1 cellular context compared by ENCODE assay signal in genomic region chr1:234875328-234875952, GRCh38.
TF ChIP-seq lines count a peak whose summit lies in the region.

No MANE protein-coding gene starts in this region.

TF ChIP-seq in HepG2, 621 proteins besides CTCF, POLR2A, EP300 and RAD21 (continued from another document and continues in another):
- TF ChIP-seq, protein P1, sequence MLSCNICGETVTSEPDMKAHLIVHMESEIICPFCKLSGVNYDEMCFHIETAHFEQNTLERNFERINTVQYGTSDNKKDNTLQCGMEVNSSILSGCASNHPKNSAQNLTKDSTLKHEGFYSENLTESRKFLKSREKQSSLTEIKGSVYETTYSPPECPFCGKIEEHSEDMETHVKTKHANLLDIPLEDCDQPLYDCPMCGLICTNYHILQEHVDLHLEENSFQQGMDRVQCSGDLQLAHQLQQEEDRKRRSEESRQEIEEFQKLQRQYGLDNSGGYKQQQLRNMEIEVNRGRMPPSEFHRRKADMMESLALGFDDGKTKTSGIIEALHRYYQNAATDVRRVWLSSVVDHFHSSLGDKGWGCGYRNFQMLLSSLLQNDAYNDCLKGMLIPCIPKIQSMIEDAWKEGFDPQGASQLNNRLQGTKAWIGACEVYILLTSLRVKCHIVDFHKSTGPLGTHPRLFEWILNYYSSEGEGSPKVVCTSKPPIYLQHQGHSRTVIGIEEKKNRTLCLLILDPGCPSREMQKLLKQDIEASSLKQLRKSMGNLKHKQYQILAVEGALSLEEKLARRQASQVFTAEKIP (CRISPR knock-in tag; IDR thresholded peaks at IDR 0.05; ENCODE audit: borderline replicate concordance): no peak
- TF ChIP-seq, protein P2, sequence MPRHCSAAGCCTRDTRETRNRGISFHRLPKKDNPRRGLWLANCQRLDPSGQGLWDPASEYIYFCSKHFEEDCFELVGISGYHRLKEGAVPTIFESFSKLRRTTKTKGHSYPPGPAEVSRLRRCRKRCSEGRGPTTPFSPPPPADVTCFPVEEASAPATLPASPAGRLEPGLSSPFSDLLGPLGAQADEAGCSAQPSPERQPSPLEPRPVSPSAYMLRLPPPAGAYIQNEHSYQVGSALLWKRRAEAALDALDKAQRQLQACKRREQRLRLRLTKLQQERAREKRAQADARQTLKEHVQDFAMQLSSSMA (CRISPR knock-in tag; IDR thresholded peaks at IDR 0.05): peak; percentile 23; the same call in 1 of the 2 replicates
- peak; percentile 90 for TF ChIP-seq GATAD2A (CRISPR knock-in tag; IDR thresholded peaks at IDR 0.05)
- peak; percentile 15 for TF ChIP-seq ZMYM3 (CRISPR knock-in tag; IDR thresholded peaks at IDR 0.05)
- TF ChIP-seq NPAS2 (CRISPR knock-in tag; IDR thresholded peaks at IDR 0.05; ENCODE audit: borderline replicate concordance): 0 out of 2 replicates have a peak, but pooled peaks have one; percentile 49
- peak; percentile 57; the same call in 1 of the 2 replicates for TF ChIP-seq SIX4 (CRISPR knock-in tag; IDR thresholded peaks at IDR 0.05)
- TF ChIP-seq GABPA (IDR thresholded peaks at IDR 0.05; ENCODE audit: low read depth, low read length): no peak
- no peak; the same call in 1 of the 2 replicates for TF ChIP-seq GABPA (CRISPR knock-in tag; IDR thresholded peaks at IDR 0.05; ENCODE audit: low read depth)
- TF ChIP-seq ZNF570 (CRISPR knock-in tag; IDR thresholded peaks at IDR 0.05; ENCODE audit: borderline replicate concordance): no peak
- TF ChIP-seq, protein P3, sequence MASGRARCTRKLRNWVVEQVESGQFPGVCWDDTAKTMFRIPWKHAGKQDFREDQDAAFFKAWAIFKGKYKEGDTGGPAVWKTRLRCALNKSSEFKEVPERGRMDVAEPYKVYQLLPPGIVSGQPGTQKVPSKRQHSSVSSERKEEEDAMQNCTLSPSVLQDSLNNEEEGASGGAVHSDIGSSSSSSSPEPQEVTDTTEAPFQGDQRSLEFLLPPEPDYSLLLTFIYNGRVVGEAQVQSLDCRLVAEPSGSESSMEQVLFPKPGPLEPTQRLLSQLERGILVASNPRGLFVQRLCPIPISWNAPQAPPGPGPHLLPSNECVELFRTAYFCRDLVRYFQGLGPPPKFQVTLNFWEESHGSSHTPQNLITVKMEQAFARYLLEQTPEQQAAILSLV (CRISPR knock-in tag; IDR thresholded peaks at IDR 0.05; ENCODE audit: borderline replicate concordance): no peak; the same call in 1 of the 2 replicates
- TF ChIP-seq SMAD3 (CRISPR knock-in tag; IDR thresholded peaks at IDR 0.05): peak; percentile 67
- TF ChIP-seq, protein P4, sequence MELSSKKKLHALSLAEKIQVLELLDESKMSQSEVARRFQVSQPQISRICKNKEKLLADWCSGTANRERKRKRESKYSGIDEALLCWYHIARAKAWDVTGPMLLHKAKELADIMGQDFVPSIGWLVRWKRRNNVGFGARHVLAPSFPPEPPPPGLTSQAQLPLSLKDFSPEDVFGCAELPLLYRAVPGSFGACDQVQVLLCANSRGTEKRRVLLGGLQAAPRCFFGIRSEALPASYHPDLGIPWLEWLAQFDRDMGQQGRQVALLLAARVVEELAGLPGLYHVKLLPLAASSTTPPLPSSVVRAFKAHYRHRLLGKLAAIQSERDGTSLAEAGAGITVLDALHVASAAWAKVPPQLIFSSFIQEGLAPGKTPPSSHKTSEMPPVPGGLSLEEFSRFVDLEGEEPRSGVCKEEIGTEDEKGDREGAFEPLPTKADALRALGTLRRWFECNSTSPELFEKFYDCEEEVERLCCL (CRISPR knock-in tag; IDR thresholded peaks at IDR 0.05; ENCODE audit: borderline replicate concordance): no peak
- peak; percentile 43; the same call in 1 of the 2 replicates for TF ChIP-seq ZNF205 (CRISPR knock-in tag; IDR thresholded peaks at IDR 0.05)
- TF ChIP-seq ISX (CRISPR knock-in tag; conservative IDR thresholded peaks at IDR 0.05): no peak
- peak; percentile 75 for TF ChIP-seq ZNF331 (CRISPR knock-in tag; IDR thresholded peaks at IDR 0.05)
- TF ChIP-seq HIC2 (CRISPR knock-in tag; IDR thresholded peaks at IDR 0.05; ENCODE audit: low read depth): 0 out of 2 replicates have a peak, but pooled peaks have one; percentile 50
- TF ChIP-seq SNAPC5 (CRISPR knock-in tag; IDR thresholded peaks at IDR 0.05; ENCODE audit: borderline replicate concordance): no peak
- TF ChIP-seq ZNF335 (CRISPR knock-in tag; IDR thresholded peaks at IDR 0.05): 0 out of 2 replicates have a peak, but pooled peaks have one; percentile 22
- no peak for TF ChIP-seq ZNF256 (CRISPR knock-in tag; conservative IDR thresholded peaks at IDR 0.05)
- peak; percentile 49; the same call in 1 of the 2 replicates for TF ChIP-seq SPEN (CRISPR knock-in tag; IDR thresholded peaks at IDR 0.05; ENCODE audit: low read depth)
- TF ChIP-seq CC2D1A (CRISPR knock-in tag; IDR thresholded peaks at IDR 0.05): no peak
- no peak for TF ChIP-seq ZNF510 (CRISPR knock-in tag; IDR thresholded peaks at IDR 0.05; ENCODE audit: low read depth)
- peak; percentile 75 for TF ChIP-seq ZFY (CRISPR knock-in tag; IDR thresholded peaks at IDR 0.05)
- peak; percentile 80 for TF ChIP-seq YY1 (IDR thresholded peaks at IDR 0.05; ENCODE audit: insufficient read depth, insufficient replicate concordance, low read depth, low read length)
- TF ChIP-seq ZSCAN31 (CRISPR knock-in tag; IDR thresholded peaks at IDR 0.05; ENCODE audit: low read depth): no peak; the same call in 1 of the 2 replicates
- TF ChIP-seq CBX1 (IDR thresholded peaks at IDR 0.05; ENCODE audit: low read depth): peak; percentile 85
- 0 out of 2 replicates have a peak, but pooled peaks have one; percentile 49 for TF ChIP-seq SOX13 (IDR thresholded peaks at IDR 0.05)
- peak in 1 of 2 experiments; percentile 76; a peak in 2 of 4 replicates for TF ChIP-seq SOX13 (CRISPR knock-in tag; conservative IDR thresholded peaks at IDR 0.05 in 1 of 2, IDR thresholded peaks at IDR 0.05 in 1 of 2)
- TF ChIP-seq CREM (IDR thresholded peaks at IDR 0.05): peak; percentile 80
- TF ChIP-seq CREM (CRISPR knock-in tag; IDR thresholded peaks at IDR 0.05): no peak
- TF ChIP-seq MAFF (IDR thresholded peaks at IDR 0.05; ENCODE audit: low read depth, low read length): no peak
- no peak for TF ChIP-seq ZNF775 (CRISPR knock-in tag; IDR thresholded peaks at IDR 0.05; ENCODE audit: borderline replicate concordance)
- no peak; the same call in 1 of the 2 replicates for TF ChIP-seq ZNF343 (CRISPR knock-in tag; IDR thresholded peaks at IDR 0.05)
- TF ChIP-seq EED (CRISPR knock-in tag; IDR thresholded peaks at IDR 0.05): 0 out of 2 replicates have a peak, but pooled peaks have one; percentile 28
- TF ChIP-seq, protein P5, sequence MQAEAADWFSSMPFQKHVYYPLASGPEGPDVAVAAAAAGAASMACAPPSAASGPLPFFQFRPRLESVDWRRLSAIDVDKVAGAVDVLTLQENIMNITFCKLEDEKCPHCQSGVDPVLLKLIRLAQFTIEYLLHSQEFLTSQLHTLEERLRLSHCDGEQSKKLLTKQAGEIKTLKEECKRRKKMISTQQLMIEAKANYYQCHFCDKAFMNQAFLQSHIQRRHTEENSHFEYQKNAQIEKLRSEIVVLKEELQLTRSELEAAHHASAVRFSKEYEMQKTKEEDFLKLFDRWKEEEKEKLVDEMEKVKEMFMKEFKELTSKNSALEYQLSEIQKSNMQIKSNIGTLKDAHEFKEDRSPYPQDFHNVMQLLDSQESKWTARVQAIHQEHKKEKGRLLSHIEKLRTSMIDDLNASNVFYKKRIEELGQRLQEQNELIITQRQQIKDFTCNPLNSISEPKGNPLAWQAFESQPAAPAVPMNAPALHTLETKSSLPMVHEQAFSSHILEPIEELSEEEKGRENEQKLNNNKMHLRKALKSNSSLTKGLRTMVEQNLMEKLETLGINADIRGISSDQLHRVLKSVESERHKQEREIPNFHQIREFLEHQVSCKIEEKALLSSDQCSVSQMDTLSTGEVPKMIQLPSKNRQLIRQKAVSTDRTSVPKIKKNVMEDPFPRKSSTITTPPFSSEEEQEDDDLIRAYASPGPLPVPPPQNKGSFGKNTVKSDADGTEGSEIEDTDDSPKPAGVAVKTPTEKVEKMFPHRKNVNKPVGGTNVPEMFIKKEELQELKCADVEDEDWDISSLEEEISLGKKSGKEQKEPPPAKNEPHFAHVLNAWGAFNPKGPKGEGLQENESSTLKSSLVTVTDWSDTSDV (CRISPR knock-in tag; IDR thresholded peaks at IDR 0.05): no peak
- no peak for TF ChIP-seq DDIT3 (CRISPR knock-in tag; IDR thresholded peaks at IDR 0.05)
- no peak for TF ChIP-seq STAT5B (CRISPR knock-in tag; IDR thresholded peaks at IDR 0.05)
- TF ChIP-seq ZNF724P (CRISPR knock-in tag; IDR thresholded peaks at IDR 0.05; ENCODE audit: borderline replicate concordance): no peak
- TF ChIP-seq REPIN1 (CRISPR knock-in tag; IDR thresholded peaks at IDR 0.05; ENCODE audit: borderline replicate concordance, low read depth): no peak
- TF ChIP-seq, protein P6, sequence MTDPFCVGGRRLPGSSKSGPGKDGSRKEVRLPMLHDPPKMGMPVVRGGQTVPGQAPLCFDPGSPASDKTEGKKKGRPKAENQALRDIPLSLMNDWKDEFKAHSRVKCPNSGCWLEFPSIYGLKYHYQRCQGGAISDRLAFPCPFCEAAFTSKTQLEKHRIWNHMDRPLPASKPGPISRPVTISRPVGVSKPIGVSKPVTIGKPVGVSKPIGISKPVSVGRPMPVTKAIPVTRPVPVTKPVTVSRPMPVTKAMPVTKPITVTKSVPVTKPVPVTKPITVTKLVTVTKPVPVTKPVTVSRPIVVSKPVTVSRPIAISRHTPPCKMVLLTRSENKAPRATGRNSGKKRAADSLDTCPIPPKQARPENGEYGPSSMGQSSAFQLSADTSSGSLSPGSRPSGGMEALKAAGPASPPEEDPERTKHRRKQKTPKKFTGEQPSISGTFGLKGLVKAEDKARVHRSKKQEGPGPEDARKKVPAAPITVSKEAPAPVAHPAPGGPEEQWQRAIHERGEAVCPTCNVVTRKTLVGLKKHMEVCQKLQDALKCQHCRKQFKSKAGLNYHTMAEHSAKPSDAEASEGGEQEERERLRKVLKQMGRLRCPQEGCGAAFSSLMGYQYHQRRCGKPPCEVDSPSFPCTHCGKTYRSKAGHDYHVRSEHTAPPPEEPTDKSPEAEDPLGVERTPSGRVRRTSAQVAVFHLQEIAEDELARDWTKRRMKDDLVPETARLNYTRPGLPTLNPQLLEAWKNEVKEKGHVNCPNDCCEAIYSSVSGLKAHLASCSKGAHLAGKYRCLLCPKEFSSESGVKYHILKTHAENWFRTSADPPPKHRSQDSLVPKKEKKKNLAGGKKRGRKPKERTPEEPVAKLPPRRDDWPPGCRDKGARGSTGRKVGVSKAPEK (CRISPR knock-in tag; IDR thresholded peaks at IDR 0.05; ENCODE audit: borderline replicate concordance): no peak
- TF ChIP-seq FOXJ3 (CRISPR knock-in tag; IDR thresholded peaks at IDR 0.05; ENCODE audit: borderline replicate concordance): peak; percentile 88
- 0 out of 2 replicates have a peak, but pooled peaks have one; percentile 72 for TF ChIP-seq MIER3 (CRISPR knock-in tag; IDR thresholded peaks at IDR 0.05; ENCODE audit: borderline replicate concordance)
- no peak; the same call in 1 of the 2 replicates for TF ChIP-seq PAX8 (CRISPR knock-in tag; IDR thresholded peaks at IDR 0.05; ENCODE audit: borderline replicate concordance)
- TF ChIP-seq GLMP (CRISPR knock-in tag; IDR thresholded peaks at IDR 0.05; ENCODE audit: borderline replicate concordance): no peak
- no peak for TF ChIP-seq ZNF883 (CRISPR knock-in tag; IDR thresholded peaks at IDR 0.05; ENCODE audit: not compliant biosample characterization)
